In the genomic region with DNA sequence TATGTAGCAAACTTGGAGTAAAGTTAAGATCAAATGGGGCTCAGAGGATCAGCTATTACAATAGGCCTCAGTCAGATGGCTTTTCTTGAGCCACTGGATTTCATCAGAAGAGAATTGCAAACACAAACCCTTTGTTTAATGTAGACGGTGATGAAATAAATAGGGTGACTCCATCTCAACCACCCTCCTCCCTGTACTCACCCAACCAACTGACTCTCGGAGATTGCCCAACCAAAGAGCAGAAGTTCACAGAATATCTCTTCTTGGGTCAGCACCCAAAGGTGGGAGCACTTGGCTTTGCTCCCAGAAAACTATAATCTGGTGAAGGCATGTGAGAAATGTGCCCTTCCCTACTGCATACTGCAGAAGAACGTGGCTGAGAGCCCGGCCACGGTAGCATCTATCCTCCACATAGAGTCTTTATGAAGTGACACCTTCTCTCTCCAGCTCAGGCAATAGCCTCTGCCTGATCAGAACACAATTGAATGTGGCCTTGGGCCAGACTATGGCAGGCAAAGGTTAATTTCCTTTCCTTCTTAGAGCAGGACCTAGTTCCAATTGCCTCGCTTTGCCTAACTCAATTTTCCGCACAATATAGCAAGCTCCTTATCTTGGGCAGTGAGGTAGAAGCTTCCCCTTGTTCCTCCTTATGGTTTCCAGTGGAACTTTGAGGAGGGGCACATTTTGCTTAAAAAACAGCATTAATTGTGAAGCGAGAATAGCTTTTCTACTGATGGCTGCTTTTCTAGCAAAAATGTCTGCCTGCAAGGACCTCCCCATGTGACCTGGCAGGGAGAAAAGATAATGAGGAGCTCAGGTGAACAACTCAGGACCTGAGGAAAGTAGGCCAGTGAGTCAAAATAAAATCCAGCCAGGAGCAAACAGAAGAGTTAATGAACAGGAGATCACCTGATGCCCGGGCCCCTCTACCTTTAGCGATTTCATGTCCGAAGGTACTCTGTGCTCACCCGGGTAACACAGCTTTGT, we compare ENCODE assay signal across 1 cellular context.
TF ChIP-seq lines count a peak whose summit lies in the region.

No MANE protein-coding gene starts in this region.

TF ChIP-seq in HepG2, 621 proteins besides CTCF, POLR2A, EP300 and RAD21 (continued from another document and continues in another):
- TF ChIP-seq, protein P1, sequence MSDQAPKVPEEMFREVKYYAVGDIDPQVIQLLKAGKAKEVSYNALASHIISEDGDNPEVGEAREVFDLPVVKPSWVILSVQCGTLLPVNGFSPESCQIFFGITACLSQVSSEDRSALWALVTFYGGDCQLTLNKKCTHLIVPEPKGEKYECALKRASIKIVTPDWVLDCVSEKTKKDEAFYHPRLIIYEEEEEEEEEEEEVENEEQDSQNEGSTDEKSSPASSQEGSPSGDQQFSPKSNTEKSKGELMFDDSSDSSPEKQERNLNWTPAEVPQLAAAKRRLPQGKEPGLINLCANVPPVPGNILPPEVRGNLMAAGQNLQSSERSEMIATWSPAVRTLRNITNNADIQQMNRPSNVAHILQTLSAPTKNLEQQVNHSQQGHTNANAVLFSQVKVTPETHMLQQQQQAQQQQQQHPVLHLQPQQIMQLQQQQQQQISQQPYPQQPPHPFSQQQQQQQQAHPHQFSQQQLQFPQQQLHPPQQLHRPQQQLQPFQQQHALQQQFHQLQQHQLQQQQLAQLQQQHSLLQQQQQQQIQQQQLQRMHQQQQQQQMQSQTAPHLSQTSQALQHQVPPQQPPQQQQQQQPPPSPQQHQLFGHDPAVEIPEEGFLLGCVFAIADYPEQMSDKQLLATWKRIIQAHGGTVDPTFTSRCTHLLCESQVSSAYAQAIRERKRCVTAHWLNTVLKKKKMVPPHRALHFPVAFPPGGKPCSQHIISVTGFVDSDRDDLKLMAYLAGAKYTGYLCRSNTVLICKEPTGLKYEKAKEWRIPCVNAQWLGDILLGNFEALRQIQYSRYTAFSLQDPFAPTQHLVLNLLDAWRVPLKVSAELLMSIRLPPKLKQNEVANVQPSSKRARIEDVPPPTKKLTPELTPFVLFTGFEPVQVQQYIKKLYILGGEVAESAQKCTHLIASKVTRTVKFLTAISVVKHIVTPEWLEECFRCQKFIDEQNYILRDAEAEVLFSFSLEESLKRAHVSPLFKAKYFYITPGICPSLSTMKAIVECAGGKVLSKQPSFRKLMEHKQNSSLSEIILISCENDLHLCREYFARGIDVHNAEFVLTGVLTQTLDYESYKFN (CRISPR knock-in tag; conservative IDR thresholded peaks at IDR 0.05) = peak; percentile 87
- TF ChIP-seq, protein P2, sequence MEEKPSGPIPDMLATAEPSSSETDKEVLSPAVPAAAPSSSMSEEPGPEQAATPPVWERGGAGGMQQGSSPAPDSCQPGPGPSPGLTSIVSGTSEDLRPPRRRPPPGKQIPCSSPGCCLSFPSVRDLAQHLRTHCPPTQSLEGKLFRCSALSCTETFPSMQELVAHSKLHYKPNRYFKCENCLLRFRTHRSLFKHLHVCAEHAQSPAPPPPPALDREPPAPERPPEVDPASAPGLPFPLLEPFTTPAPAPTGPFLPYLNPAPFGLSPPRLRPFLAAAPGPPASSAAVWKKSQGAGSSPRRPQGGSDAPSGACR (CRISPR knock-in tag; IDR thresholded peaks at IDR 0.05) = peak; percentile 30; the same call in 1 of the 2 replicates
- TF ChIP-seq DPF2 (CRISPR knock-in tag; IDR thresholded peaks at IDR 0.05; ENCODE audit: borderline replicate concordance, low read depth) (0 out of 2 replicates have a peak, but pooled peaks have one; percentile 74), TBX3 (IDR thresholded peaks at IDR 0.05; ENCODE audit: borderline replicate concordance) (peak; percentile 43; the same call in 1 of the 2 replicates), ZNF7 (CRISPR knock-in tag; IDR thresholded peaks at IDR 0.05) (no peak), EEA1 (CRISPR knock-in tag; IDR thresholded peaks at IDR 0.05; ENCODE audit: borderline replicate concordance) (no peak), MEIS2 (CRISPR knock-in tag; IDR thresholded peaks at IDR 0.05) (no peak), MIER2 (CRISPR knock-in tag; IDR thresholded peaks at IDR 0.05) (0 out of 2 replicates have a peak, but pooled peaks have one; percentile 37), ZNF644 (CRISPR knock-in tag; IDR thresholded peaks at IDR 0.05; ENCODE audit: low read depth) (peak; percentile 98), MAF1 (CRISPR knock-in tag; IDR thresholded peaks at IDR 0.05; ENCODE audit: borderline replicate concordance) (no peak), SOX5 (CRISPR knock-in tag; IDR thresholded peaks at IDR 0.05; ENCODE audit: borderline replicate concordance) (peak; percentile 96), SRSF9 (IDR thresholded peaks at IDR 0.05; ENCODE audit: borderline replicate concordance, insufficient read depth, low read depth, low read length, poor library complexity, severe bottlenecking) (no peak), PPARG (CRISPR knock-in tag; conservative IDR thresholded peaks at IDR 0.05) (0 out of 2 replicates have a peak, but pooled peaks have one; percentile 26), KLF13 (CRISPR knock-in tag; IDR thresholded peaks at IDR 0.05) (no peak), SKI (IDR thresholded peaks at IDR 0.05; ENCODE audit: partially characterized antibody) (peak; percentile 80), ZNF883 (CRISPR knock-in tag; IDR thresholded peaks at IDR 0.05; ENCODE audit: not compliant biosample characterization) (no peak), TRIM24 (CRISPR knock-in tag; IDR thresholded peaks at IDR 0.05) (0 out of 2 replicates have a peak, but pooled peaks have one; percentile 72), ZNF552 (CRISPR knock-in tag; IDR thresholded peaks at IDR 0.05; ENCODE audit: borderline replicate concordance) (no peak), HMG20B (CRISPR knock-in tag; conservative IDR thresholded peaks at IDR 0.05) (peak; percentile 82; the same call in 1 of the 2 replicates), ZNF746 (CRISPR knock-in tag; IDR thresholded peaks at IDR 0.05) (peak; percentile 94), SALL2 (CRISPR knock-in tag; IDR thresholded peaks at IDR 0.05) (peak; percentile 77; the same call in 1 of the 2 replicates), FOXO1 (CRISPR knock-in tag; IDR thresholded peaks at IDR 0.05) (peak; percentile 75), HMG20A (CRISPR knock-in tag; IDR thresholded peaks at IDR 0.05; ENCODE audit: borderline replicate concordance) (peak; percentile 90; the same call in 1 of the 2 replicates), KLF15 (CRISPR knock-in tag; IDR thresholded peaks at IDR 0.05; ENCODE audit: borderline replicate concordance) (peak; percentile 31; the same call in 1 of the 2 replicates)
- TF ChIP-seq, protein P3, sequence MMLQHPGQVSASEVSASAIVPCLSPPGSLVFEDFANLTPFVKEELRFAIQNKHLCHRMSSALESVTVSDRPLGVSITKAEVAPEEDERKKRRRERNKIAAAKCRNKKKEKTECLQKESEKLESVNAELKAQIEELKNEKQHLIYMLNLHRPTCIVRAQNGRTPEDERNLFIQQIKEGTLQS (CRISPR knock-in tag; IDR thresholded peaks at IDR 0.05) = peak; percentile 98
- TF ChIP-seq, protein P4, sequence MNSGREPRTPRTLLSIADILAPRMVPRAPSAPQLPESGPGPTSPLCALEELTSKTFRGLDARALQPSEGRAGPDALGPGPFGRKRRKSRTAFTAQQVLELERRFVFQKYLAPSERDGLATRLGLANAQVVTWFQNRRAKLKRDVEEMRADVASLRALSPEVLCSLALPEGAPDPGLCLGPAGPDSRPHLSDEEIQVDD (CRISPR knock-in tag; IDR thresholded peaks at IDR 0.05; ENCODE audit: borderline replicate concordance) = no peak
- TF ChIP-seq, protein P5, sequence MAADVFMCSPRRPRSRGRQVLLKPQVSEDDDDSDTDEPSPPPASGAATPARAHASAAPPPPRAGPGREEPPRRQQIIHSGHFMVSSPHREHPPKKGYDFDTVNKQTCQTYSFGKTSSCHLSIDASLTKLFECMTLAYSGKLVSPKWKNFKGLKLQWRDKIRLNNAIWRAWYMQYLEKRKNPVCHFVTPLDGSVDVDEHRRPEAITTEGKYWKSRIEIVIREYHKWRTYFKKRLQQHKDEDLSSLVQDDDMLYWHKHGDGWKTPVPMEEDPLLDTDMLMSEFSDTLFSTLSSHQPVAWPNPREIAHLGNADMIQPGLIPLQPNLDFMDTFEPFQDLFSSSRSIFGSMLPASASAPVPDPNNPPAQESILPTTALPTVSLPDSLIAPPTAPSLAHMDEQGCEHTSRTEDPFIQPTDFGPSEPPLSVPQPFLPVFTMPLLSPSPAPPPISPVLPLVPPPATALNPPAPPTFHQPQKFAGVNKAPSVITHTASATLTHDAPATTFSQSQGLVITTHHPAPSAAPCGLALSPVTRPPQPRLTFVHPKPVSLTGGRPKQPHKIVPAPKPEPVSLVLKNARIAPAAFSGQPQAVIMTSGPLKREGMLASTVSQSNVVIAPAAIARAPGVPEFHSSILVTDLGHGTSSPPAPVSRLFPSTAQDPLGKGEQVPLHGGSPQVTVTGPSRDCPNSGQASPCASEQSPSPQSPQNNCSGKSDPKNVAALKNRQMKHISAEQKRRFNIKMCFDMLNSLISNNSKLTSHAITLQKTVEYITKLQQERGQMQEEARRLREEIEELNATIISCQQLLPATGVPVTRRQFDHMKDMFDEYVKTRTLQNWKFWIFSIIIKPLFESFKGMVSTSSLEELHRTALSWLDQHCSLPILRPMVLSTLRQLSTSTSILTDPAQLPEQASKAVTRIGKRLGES (CRISPR knock-in tag; IDR thresholded peaks at IDR 0.05; ENCODE audit: borderline replicate concordance) = no peak
- TF ChIP-seq, protein P6, sequence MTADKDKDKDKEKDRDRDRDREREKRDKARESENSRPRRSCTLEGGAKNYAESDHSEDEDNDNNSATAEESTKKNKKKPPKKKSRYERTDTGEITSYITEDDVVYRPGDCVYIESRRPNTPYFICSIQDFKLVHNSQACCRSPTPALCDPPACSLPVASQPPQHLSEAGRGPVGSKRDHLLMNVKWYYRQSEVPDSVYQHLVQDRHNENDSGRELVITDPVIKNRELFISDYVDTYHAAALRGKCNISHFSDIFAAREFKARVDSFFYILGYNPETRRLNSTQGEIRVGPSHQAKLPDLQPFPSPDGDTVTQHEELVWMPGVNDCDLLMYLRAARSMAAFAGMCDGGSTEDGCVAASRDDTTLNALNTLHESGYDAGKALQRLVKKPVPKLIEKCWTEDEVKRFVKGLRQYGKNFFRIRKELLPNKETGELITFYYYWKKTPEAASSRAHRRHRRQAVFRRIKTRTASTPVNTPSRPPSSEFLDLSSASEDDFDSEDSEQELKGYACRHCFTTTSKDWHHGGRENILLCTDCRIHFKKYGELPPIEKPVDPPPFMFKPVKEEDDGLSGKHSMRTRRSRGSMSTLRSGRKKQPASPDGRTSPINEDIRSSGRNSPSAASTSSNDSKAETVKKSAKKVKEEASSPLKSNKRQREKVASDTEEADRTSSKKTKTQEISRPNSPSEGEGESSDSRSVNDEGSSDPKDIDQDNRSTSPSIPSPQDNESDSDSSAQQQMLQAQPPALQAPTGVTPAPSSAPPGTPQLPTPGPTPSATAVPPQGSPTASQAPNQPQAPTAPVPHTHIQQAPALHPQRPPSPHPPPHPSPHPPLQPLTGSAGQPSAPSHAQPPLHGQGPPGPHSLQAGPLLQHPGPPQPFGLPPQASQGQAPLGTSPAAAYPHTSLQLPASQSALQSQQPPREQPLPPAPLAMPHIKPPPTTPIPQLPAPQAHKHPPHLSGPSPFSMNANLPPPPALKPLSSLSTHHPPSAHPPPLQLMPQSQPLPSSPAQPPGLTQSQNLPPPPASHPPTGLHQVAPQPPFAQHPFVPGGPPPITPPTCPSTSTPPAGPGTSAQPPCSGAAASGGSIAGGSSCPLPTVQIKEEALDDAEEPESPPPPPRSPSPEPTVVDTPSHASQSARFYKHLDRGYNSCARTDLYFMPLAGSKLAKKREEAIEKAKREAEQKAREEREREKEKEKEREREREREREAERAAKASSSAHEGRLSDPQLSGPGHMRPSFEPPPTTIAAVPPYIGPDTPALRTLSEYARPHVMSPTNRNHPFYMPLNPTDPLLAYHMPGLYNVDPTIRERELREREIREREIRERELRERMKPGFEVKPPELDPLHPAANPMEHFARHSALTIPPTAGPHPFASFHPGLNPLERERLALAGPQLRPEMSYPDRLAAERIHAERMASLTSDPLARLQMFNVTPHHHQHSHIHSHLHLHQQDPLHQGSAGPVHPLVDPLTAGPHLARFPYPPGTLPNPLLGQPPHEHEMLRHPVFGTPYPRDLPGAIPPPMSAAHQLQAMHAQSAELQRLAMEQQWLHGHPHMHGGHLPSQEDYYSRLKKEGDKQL (CRISPR knock-in tag; IDR thresholded peaks at IDR 0.05; ENCODE audit: low read depth) = peak; percentile 70
- TF ChIP-seq, protein P7, sequence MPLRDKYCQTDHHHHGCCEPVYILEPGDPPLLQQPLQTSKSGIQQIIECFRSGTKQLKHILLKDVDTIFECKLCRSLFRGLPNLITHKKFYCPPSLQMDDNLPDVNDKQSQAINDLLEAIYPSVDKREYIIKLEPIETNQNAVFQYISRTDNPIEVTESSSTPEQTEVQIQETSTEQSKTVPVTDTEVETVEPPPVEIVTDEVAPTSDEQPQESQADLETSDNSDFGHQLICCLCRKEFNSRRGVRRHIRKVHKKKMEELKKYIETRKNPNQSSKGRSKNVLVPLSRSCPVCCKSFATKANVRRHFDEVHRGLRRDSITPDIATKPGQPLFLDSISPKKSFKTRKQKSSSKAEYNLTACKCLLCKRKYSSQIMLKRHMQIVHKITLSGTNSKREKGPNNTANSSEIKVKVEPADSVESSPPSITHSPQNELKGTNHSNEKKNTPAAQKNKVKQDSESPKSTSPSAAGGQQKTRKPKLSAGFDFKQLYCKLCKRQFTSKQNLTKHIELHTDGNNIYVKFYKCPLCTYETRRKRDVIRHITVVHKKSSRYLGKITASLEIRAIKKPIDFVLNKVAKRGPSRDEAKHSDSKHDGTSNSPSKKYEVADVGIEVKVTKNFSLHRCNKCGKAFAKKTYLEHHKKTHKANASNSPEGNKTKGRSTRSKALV (CRISPR knock-in tag; IDR thresholded peaks at IDR 0.05) = no peak
- TF ChIP-seq, protein P8, sequence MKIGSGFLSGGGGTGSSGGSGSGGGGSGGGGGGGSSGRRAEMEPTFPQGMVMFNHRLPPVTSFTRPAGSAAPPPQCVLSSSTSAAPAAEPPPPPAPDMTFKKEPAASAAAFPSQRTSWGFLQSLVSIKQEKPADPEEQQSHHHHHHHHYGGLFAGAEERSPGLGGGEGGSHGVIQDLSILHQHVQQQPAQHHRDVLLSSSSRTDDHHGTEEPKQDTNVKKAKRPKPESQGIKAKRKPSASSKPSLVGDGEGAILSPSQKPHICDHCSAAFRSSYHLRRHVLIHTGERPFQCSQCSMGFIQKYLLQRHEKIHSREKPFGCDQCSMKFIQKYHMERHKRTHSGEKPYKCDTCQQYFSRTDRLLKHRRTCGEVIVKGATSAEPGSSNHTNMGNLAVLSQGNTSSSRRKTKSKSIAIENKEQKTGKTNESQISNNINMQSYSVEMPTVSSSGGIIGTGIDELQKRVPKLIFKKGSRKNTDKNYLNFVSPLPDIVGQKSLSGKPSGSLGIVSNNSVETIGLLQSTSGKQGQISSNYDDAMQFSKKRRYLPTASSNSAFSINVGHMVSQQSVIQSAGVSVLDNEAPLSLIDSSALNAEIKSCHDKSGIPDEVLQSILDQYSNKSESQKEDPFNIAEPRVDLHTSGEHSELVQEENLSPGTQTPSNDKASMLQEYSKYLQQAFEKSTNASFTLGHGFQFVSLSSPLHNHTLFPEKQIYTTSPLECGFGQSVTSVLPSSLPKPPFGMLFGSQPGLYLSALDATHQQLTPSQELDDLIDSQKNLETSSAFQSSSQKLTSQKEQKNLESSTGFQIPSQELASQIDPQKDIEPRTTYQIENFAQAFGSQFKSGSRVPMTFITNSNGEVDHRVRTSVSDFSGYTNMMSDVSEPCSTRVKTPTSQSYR (CRISPR knock-in tag; IDR thresholded peaks at IDR 0.05; ENCODE audit: borderline replicate concordance) = peak; percentile 50; the same call in 1 of the 2 replicates
- TF ChIP-seq, protein P9, sequence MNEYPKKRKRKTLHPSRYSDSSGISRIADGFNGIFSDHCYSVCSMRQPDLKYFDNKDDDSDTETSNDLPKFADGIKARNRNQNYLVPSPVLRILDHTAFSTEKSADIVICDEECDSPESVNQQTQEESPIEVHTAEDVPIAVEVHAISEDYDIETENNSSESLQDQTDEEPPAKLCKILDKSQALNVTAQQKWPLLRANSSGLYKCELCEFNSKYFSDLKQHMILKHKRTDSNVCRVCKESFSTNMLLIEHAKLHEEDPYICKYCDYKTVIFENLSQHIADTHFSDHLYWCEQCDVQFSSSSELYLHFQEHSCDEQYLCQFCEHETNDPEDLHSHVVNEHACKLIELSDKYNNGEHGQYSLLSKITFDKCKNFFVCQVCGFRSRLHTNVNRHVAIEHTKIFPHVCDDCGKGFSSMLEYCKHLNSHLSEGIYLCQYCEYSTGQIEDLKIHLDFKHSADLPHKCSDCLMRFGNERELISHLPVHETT (CRISPR knock-in tag; conservative IDR thresholded peaks at IDR 0.05) = no peak
